16 cellular contexts compared by ENCODE assay signal in genomic region chr9:74001382-74001781, GRCh38.
"Had no signal": no experiment of that assay in that cellular context is flagged by ENCODE, and none has a peak within 500 bp of the region (broad histone marks: within the 10 kb centered on the region; RNA-seq: fewer than 3 reads in every experiment).

No MANE protein-coding gene starts in this region.

- H3K4me3 ChIP-seq: gastroesophageal sphincter, heart right ventricle, psoas muscle, right lobe of liver, upper lobe of left lung had no signal

- H3K36me3 ChIP-seq: brain microvascular endothelial cell, gastroesophageal sphincter, heart right ventricle, right lobe of liver, upper lobe of left lung, WERI-Rb-1 had no signal

- H3K4me1 ChIP-seq: gastroesophageal sphincter, heart right ventricle, psoas muscle, right lobe of liver, upper lobe of left lung had no signal

- H3K4me1 Mint-ChIP-seq: activated CD4-positive, alpha-beta memory T cell treated with anti-CD3 and anti-CD28 coated beads, Interleukin-2, amount 10 ng/mL, durations not matched to agents 7 days and 5 days; activated CD4-positive, alpha-beta T cell treated with anti-CD3 and anti-CD28 coated beads for 36 hours; activated naive CD4-positive, alpha-beta T cell treated with anti-CD3 and anti-CD28 coated beads, Interleukin-2, amount 10 ng/mL, durations not matched to agents 7 days and 5 days; neural crest cell; stimulated activated naive CD8-positive, alpha-beta T cell treated with anti-CD3 and anti-CD28 coated beads, Interleukin-15, amount 100 ng/mL, for 72 hours had no signal

- DNase-seq: activated CD4-positive, alpha-beta memory T cell treated with anti-CD3 and anti-CD28 coated beads, Interleukin-2, amount 10 ng/mL, durations not matched to agents 7 days and 5 days; activated CD4-positive, alpha-beta T cell treated with anti-CD3 and anti-CD28 coated beads for 36 hours; activated naive CD4-positive, alpha-beta T cell treated with anti-CD3 and anti-CD28 coated beads, Interleukin-2, amount 10 ng/mL, durations not matched to agents 7 days and 5 days; activated T-cell treated with anti-CD3 and anti-CD28 coated beads, Interleukin-2, amount 50 U/mL, for 24 hours; brain microvascular endothelial cell; effector CD8-positive, alpha-beta T cell; heart right ventricle; psoas muscle; right lobe of liver; stimulated activated naive CD8-positive, alpha-beta T cell treated with anti-CD3 and anti-CD28 coated beads, Interleukin-15, amount 100 ng/mL, for 72 hours; T-helper 1 cell; T1000; upper lobe of left lung; WERI-Rb-1 had no signal

- ATAC-seq: activated CD4-positive, alpha-beta T cell treated with anti-CD3 and anti-CD28 coated beads for 36 hours; gastroesophageal sphincter; heart right ventricle; psoas muscle; right lobe of liver; stimulated activated naive CD8-positive, alpha-beta T cell treated with anti-CD3 and anti-CD28 coated beads, Interleukin-15, amount 100 ng/mL, for 72 hours had no signal

- H3K9me3 ChIP-seq: gastroesophageal sphincter, psoas muscle, right lobe of liver, upper lobe of left lung had no signal

- H3K4me3 Mint-ChIP-seq: activated CD4-positive, alpha-beta memory T cell treated with anti-CD3 and anti-CD28 coated beads, Interleukin-2, amount 10 ng/mL, durations not matched to agents 7 days and 5 days; activated CD4-positive, alpha-beta T cell treated with anti-CD3 and anti-CD28 coated beads for 36 hours; activated naive CD4-positive, alpha-beta T cell treated with anti-CD3 and anti-CD28 coated beads, Interleukin-2, amount 10 ng/mL, durations not matched to agents 7 days and 5 days; activated T-cell treated with anti-CD3 and anti-CD28 coated beads, Interleukin-2, amount 50 U/mL, for 24 hours; neural crest cell; stimulated activated naive CD8-positive, alpha-beta T cell treated with anti-CD3 and anti-CD28 coated beads, Interleukin-15, amount 100 ng/mL, for 72 hours had no signal

- H3K9me3 Mint-ChIP-seq: activated CD4-positive, alpha-beta memory T cell treated with anti-CD3 and anti-CD28 coated beads, Interleukin-2, amount 10 ng/mL, durations not matched to agents 7 days and 5 days; activated naive CD4-positive, alpha-beta T cell treated with anti-CD3 and anti-CD28 coated beads, Interleukin-2, amount 10 ng/mL, durations not matched to agents 7 days and 5 days; activated T-cell treated with anti-CD3 and anti-CD28 coated beads, Interleukin-2, amount 50 U/mL, for 24 hours; neural crest cell had no signal

- H3K36me3 Mint-ChIP-seq: activated naive CD4-positive, alpha-beta T cell treated with anti-CD3 and anti-CD28 coated beads, Interleukin-2, amount 10 ng/mL, durations not matched to agents 7 days and 5 days had no signal

- H3K27ac Mint-ChIP-seq: activated CD4-positive, alpha-beta memory T cell treated with anti-CD3 and anti-CD28 coated beads, Interleukin-2, amount 10 ng/mL, durations not matched to agents 7 days and 5 days; activated CD4-positive, alpha-beta T cell treated with anti-CD3 and anti-CD28 coated beads for 36 hours; activated naive CD4-positive, alpha-beta T cell treated with anti-CD3 and anti-CD28 coated beads, Interleukin-2, amount 10 ng/mL, durations not matched to agents 7 days and 5 days; activated T-cell treated with anti-CD3 and anti-CD28 coated beads, Interleukin-2, amount 50 U/mL, for 24 hours; stimulated activated naive CD8-positive, alpha-beta T cell treated with anti-CD3 and anti-CD28 coated beads, Interleukin-15, amount 100 ng/mL, for 72 hours had no signal

- H3K27me3 ChIP-seq: brain microvascular endothelial cell, gastroesophageal sphincter, heart right ventricle, right lobe of liver, upper lobe of left lung had no signal

- H3K27me3 Mint-ChIP-seq: activated CD4-positive, alpha-beta memory T cell treated with anti-CD3 and anti-CD28 coated beads, Interleukin-2, amount 10 ng/mL, durations not matched to agents 7 days and 5 days; activated CD4-positive, alpha-beta T cell treated with anti-CD3 and anti-CD28 coated beads for 36 hours; activated naive CD4-positive, alpha-beta T cell treated with anti-CD3 and anti-CD28 coated beads, Interleukin-2, amount 10 ng/mL, durations not matched to agents 7 days and 5 days; activated T-cell treated with anti-CD3 and anti-CD28 coated beads, Interleukin-2, amount 50 U/mL, for 24 hours; stimulated activated naive CD8-positive, alpha-beta T cell treated with anti-CD3 and anti-CD28 coated beads, Interleukin-15, amount 100 ng/mL, for 72 hours had no signal

- H3K27ac ChIP-seq: brain microvascular endothelial cell, gastroesophageal sphincter, heart right ventricle, psoas muscle, right lobe of liver, upper lobe of left lung, WERI-Rb-1 had no signal
